ENCODE assay signal across 8 cellular contexts in genomic region chr15:69593981-69594966, GRCh38.
DNase-seq lines count a peak whose midpoint lies in the region; ATAC-seq and TF ChIP-seq lines count a peak whose summit lies in the region.

No MANE protein-coding gene starts in this region.

- no peak overlapping the region for H3K27ac ChIP-seq in ACC112 (ENCODE audit: low read depth, low read length)
- no peak overlapping the region for H3K27ac ChIP-seq in WERI-Rb-1

- H3K4me1 ChIP-seq in ACC112 (ENCODE audit: control insufficient read depth, insufficient read depth, low read length, unreplicated experiment), result peaks cover 15% of the 10 kb centered on the region

- TF ChIP-seq POLR2A in GM18505 (IDR thresholded peaks at IDR 0.05; ENCODE audit: borderline replicate concordance, extremely low read depth, insufficient read depth, insufficient read length), result no peak

- H2AFZ ChIP-seq in ACC112 (ENCODE audit: low read length, unreplicated experiment), result no peak overlapping the region

- DNase-seq in NCI-H1417 treated with DMSO at 0.1 percent for 48 hours (lab: John Stamatoyannopoulos, UW), result peak; percentile 100
- DNase-seq in WERI-Rb-1, result peak; percentile 22
- peak; percentile 81 for DNase-seq in left lobe of liver (ENCODE audit: low spot score)
- DNase-seq in dedifferentiated amniotic fluid mesenchymal stem cell (ENCODE audit: extremely low spot score), result no peak

- peaks cover 29% of the 10 kb centered on the region for H3K27me3 ChIP-seq in ACC112 (ENCODE audit: insufficient read depth, low read length)
- no peaks in the 10 kb centered on the region for H3K27me3 ChIP-seq in WERI-Rb-1 (ENCODE audit: insufficient read depth, low read depth, severe bottlenecking)

- H3K4me3 ChIP-seq in ACC112 (ENCODE audit: low read depth, low read length) (peak overlapping the region; percentile 19; the same call in 1 of the 2 replicates), WERI-Rb-1 (ENCODE audit: low read depth, low read length) (no peak overlapping the region)

- ATAC-seq in left lobe of liver, result peak; percentile 87
- ATAC-seq in GM18505 (IDR thresholded peaks at IDR 0.05; ENCODE audit: unreplicated experiment), result no peak
- ATAC-seq in GM18907 (IDR thresholded peaks at IDR 0.05; ENCODE audit: unreplicated experiment), result no peak
- ATAC-seq in HG03095 (IDR thresholded peaks at IDR 0.05; ENCODE audit: unreplicated experiment), result no peak

- no peaks in the 10 kb centered on the region for H3K79me2 ChIP-seq in ACC112 (ENCODE audit: control insufficient read depth, insufficient read depth, low read length, unreplicated experiment)

- H3K9me3 ChIP-seq in WERI-Rb-1 (ENCODE audit: severe bottlenecking), result no peaks in the 10 kb centered on the region

- H3K36me3 ChIP-seq in ACC112 (ENCODE audit: insufficient read depth, low read length), result no peaks in the 10 kb centered on the region
- no peaks in the 10 kb centered on the region for H3K36me3 ChIP-seq in WERI-Rb-1

- no peak for TF ChIP-seq CTCF in WERI-Rb-1 (IDR thresholded peaks at IDR 0.05; ENCODE audit: low read depth, low read length)
